Comparison of ENCODE assay signal across 8 cellular contexts in the genomic region with DNA sequence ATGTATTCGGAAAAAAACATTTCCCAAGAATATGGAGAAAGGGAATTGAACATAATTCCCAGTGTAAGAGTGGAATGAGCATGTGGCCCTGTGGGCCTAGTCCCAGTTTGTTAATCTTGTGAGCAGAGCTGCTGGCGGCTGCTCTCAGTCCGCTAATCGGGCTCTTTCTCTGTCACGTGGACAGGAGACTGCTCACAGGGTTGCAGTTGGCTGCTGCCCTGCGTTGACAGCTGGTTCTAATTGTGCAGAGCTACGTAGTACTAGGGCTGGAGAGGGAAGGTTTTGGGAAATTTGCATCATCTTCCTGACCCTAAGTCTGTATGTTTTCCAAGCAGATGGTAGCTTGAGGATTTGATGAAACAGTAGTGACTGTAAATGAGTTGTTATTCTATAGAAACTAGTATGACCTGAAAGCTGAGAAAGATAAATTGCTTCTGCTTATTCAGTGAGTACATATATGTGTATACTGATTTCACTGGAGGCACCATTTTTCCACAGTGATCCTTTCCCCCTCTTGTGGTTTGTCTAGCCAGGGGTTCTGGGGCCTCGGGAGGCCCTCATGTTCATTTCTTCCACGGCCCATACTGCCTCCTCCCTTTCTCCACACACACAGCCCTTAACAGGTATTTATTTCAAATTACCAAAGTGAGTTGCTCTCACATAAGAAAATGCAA.
DNase-seq lines count a peak whose midpoint lies in the region; ATAC-seq, FAIRE-seq and TF ChIP-seq lines count a peak whose summit lies in the region.

No MANE protein-coding gene starts in this region.

- no peak for ATAC-seq in HG03460 (IDR thresholded peaks at IDR 0.05; ENCODE audit: unreplicated experiment)

- H3K4me1 Mint-ChIP-seq in astrocyte (ENCODE audit: low read depth, unreplicated experiment) (peaks cover 2% of the 10 kb centered on the region), endothelial cell (ENCODE audit: unreplicated experiment) (peaks cover 3% of the 10 kb centered on the region), Calu3 (ENCODE audit: low read depth, unreplicated experiment) (peaks cover 21% of the 10 kb centered on the region)

- H3K27me3 Mint-ChIP-seq in astrocyte (ENCODE audit: low read depth, unreplicated experiment) (peaks cover 6% of the 10 kb centered on the region), endothelial cell (ENCODE audit: unreplicated experiment) (no peaks in the 10 kb centered on the region), Calu3 (ENCODE audit: unreplicated experiment) (no peaks in the 10 kb centered on the region)

- TF ChIP-seq CTCF in astrocyte (IDR thresholded peaks at IDR 0.05; ENCODE audit: insufficient read depth, low read depth, low read length) = no peak
- no peak for TF ChIP-seq CTCF in endothelial cell (IDR thresholded peaks at IDR 0.05; ENCODE audit: unreplicated experiment)
- no peak for TF ChIP-seq CTCF in Calu3 (IDR thresholded peaks at IDR 0.05; ENCODE audit: unreplicated experiment)

- CTCF ChIA-PET in Calu3 (lab: Charles Lee) = no interaction called here

- H4K20me1 ChIP-seq in astrocyte (ENCODE audit: insufficient read depth, low read length) = no peaks in the 10 kb centered on the region

- H3K36me3 Mint-ChIP-seq in astrocyte (ENCODE audit: low read depth, unreplicated experiment) (no peaks in the 10 kb centered on the region), endothelial cell (ENCODE audit: low read depth, unreplicated experiment) (no peaks in the 10 kb centered on the region), Calu3 (ENCODE audit: insufficient read depth, unreplicated experiment) (no peaks in the 10 kb centered on the region)

- H3K9me3 ChIP-seq in astrocyte (ENCODE audit: insufficient read depth, low read depth, low read length) = no peaks in the 10 kb centered on the region

- no peak overlapping the region for H3K4me2 ChIP-seq in astrocyte (ENCODE audit: low read length)

- peak; percentile 13 for FAIRE-seq in astrocyte (lab: Jason Lieb, UNC)

- H3K4me3 Mint-ChIP-seq in astrocyte (ENCODE audit: unreplicated experiment) (no peak overlapping the region), endothelial cell (ENCODE audit: unreplicated experiment) (no peak overlapping the region), Calu3 (ENCODE audit: low read depth, unreplicated experiment) (no peak overlapping the region)

- H3K27me3 ChIP-seq in astrocyte (ENCODE audit: insufficient read depth, low read length) = no peaks in the 10 kb centered on the region

- H3K9ac ChIP-seq in astrocyte (ENCODE audit: low read length) = no peak overlapping the region

- intact Hi-C loops in Calu3 (cut with micrococcal nuclease; ENCODE audit: unreplicated experiment) = no loop called here

- no peaks in the 10 kb centered on the region for H3K9me3 Mint-ChIP-seq in astrocyte (ENCODE audit: unreplicated experiment)
- no peaks in the 10 kb centered on the region for H3K9me3 Mint-ChIP-seq in endothelial cell (ENCODE audit: unreplicated experiment)
- no peaks in the 10 kb centered on the region for H3K9me3 Mint-ChIP-seq in Calu3 (ENCODE audit: low read depth, unreplicated experiment)

- H3K79me2 ChIP-seq in astrocyte (ENCODE audit: insufficient read depth, low read length) = no peaks in the 10 kb centered on the region

- no peak overlapping the region for H3K27ac ChIP-seq in astrocyte (ENCODE audit: low read depth, low read length)
- H3K27ac ChIP-seq in skin epidermis = peak overlapping the region in 16 of 21 experiments; percentile 6 to 80 (median 50)

- DNase-seq in HCEC 1CT (peak; percentile 94), astrocyte (ENCODE audit: low read depth) (peak; percentile 88), inferior parietal cortex (ENCODE audit: extremely low spot score) (peak; percentile 82), AML-193 (lab: John Stamatoyannopoulos, UW) (no peak), endothelial cell (ENCODE audit: low spot score) (no peak), Calu3 (no peak)

- BruUV-seq in Calu3 (replicated peaks; lab: Mats Ljungman, UMichigan) = no TSS peak

- no peak overlapping the region for H2AFZ ChIP-seq in astrocyte (ENCODE audit: low read depth, low read length)

- H3K36me3 ChIP-seq in astrocyte (ENCODE audit: insufficient read depth, low read length) = no peaks in the 10 kb centered on the region

- H3K27ac Mint-ChIP-seq in astrocyte (ENCODE audit: unreplicated experiment) = no peak overlapping the region
- H3K27ac Mint-ChIP-seq in endothelial cell (ENCODE audit: unreplicated experiment) = no peak overlapping the region
- no peak overlapping the region for H3K27ac Mint-ChIP-seq in Calu3 (ENCODE audit: unreplicated experiment)

- H3K4me3 ChIP-seq in astrocyte (ENCODE audit: insufficient read depth, low read depth, low read length) (no peak overlapping the region), skin epidermis (no peak overlapping the region)

- H3K4me1 ChIP-seq in astrocyte (ENCODE audit: insufficient read depth, low read length) = no peaks in the 10 kb centered on the region

Comparison
In these comparisons a context has a peak if more than half of its experiments do, and no peak if none do; other contexts are left out.
1. DNase-seq: peak in HCEC 1CT (single experiment), astrocyte (single experiment) and inferior parietal cortex (single experiment); none in AML-193 (0 of 2), endothelial cell (single experiment) and Calu3 (single experiment).